ENCODE assay signal across 2 cellular contexts in genomic region chr6:91337967-91338366, GRCh38.
TF ChIP-seq lines count a peak whose summit lies in the region.

No MANE protein-coding gene starts in this region.

TF ChIP-seq in SK-N-SH, 30 proteins besides CTCF, POLR2A, EP300 and RAD21 (continued from another document):
- TF ChIP-seq, protein P1, sequence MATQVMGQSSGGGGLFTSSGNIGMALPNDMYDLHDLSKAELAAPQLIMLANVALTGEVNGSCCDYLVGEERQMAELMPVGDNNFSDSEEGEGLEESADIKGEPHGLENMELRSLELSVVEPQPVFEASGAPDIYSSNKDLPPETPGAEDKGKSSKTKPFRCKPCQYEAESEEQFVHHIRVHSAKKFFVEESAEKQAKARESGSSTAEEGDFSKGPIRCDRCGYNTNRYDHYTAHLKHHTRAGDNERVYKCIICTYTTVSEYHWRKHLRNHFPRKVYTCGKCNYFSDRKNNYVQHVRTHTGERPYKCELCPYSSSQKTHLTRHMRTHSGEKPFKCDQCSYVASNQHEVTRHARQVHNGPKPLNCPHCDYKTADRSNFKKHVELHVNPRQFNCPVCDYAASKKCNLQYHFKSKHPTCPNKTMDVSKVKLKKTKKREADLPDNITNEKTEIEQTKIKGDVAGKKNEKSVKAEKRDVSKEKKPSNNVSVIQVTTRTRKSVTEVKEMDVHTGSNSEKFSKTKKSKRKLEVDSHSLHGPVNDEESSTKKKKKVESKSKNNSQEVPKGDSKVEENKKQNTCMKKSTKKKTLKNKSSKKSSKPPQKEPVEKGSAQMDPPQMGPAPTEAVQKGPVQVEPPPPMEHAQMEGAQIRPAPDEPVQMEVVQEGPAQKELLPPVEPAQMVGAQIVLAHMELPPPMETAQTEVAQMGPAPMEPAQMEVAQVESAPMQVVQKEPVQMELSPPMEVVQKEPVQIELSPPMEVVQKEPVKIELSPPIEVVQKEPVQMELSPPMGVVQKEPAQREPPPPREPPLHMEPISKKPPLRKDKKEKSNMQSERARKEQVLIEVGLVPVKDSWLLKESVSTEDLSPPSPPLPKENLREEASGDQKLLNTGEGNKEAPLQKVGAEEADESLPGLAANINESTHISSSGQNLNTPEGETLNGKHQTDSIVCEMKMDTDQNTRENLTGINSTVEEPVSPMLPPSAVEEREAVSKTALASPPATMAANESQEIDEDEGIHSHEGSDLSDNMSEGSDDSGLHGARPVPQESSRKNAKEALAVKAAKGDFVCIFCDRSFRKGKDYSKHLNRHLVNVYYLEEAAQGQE (IDR thresholded peaks at IDR 0.05; ENCODE audit: low read depth, low read length) = no peak
- TF ChIP-seq GATA2 (CRISPR knock-in tag; IDR thresholded peaks at IDR 0.05) (no peak), RFX5 (IDR thresholded peaks at IDR 0.05; ENCODE audit: low read length) (no peak), FOSL2 (IDR thresholded peaks at IDR 0.05; ENCODE audit: borderline replicate concordance, low read depth) (no peak), FOXM1 (IDR thresholded peaks at IDR 0.05; ENCODE audit: low read depth) (no peak), MAX (IDR thresholded peaks at IDR 0.05; ENCODE audit: low read depth) (no peak)
TF ChIP-seq in SK-N-SH: peak in this region for 0.

TF ChIP-seq in SK-N-SH treated with all-trans-retinoic acid at 6 μM for 48 hours, 23 proteins besides CTCF, POLR2A, EP300 and RAD21 (continued from another document):
- TF ChIP-seq TOX (CRISPR knock-in tag; IDR thresholded peaks at IDR 0.05; ENCODE audit: borderline replicate concordance) (no peak), ZNF8 (CRISPR knock-in tag; IDR thresholded peaks at IDR 0.05) (no peak), ZFP3 (CRISPR knock-in tag; IDR thresholded peaks at IDR 0.05) (no peak), CSDC2 (CRISPR knock-in tag; IDR thresholded peaks at IDR 0.05) (no peak), ZNF565 (CRISPR knock-in tag; conservative IDR thresholded peaks at IDR 0.05; ENCODE audit: low read depth) (no peak), TCF4 (CRISPR knock-in tag; IDR thresholded peaks at IDR 0.05; ENCODE audit: borderline replicate concordance) (no peak)
- TF ChIP-seq, protein P2, sequence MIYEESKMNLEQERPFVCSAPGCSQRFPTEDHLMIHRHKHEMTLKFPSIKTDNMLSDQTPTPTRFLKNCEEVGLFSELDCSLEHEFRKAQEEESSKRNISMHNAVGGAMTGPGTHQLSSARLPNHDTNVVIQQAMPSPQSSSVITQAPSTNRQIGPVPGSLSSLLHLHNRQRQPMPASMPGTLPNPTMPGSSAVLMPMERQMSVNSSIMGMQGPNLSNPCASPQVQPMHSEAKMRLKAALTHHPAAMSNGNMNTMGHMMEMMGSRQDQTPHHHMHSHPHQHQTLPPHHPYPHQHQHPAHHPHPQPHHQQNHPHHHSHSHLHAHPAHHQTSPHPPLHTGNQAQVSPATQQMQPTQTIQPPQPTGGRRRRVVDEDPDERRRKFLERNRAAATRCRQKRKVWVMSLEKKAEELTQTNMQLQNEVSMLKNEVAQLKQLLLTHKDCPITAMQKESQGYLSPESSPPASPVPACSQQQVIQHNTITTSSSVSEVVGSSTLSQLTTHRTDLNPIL (CRISPR knock-in tag; IDR thresholded peaks at IDR 0.05; ENCODE audit: low read depth) = no peak
- TF ChIP-seq, protein P3, sequence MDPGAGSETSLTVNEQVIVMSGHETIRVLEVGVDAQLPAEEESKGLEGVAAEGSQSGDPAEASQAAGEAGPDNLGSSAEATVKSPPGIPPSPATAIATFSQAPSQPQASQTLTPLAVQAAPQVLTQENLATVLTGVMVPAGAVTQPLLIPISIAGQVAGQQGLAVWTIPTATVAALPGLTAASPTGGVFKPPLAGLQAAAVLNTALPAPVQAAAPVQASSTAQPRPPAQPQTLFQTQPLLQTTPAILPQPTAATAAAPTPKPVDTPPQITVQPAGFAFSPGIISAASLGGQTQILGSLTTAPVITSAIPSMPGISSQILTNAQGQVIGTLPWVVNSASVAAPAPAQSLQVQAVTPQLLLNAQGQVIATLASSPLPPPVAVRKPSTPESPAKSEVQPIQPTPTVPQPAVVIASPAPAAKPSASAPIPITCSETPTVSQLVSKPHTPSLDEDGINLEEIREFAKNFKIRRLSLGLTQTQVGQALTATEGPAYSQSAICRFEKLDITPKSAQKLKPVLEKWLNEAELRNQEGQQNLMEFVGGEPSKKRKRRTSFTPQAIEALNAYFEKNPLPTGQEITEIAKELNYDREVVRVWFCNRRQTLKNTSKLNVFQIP (CRISPR knock-in tag; IDR thresholded peaks at IDR 0.05; ENCODE audit: borderline replicate concordance, low read depth) = no peak
